Comparison of ENCODE assay signal across 1 cellular context in the genomic region with DNA sequence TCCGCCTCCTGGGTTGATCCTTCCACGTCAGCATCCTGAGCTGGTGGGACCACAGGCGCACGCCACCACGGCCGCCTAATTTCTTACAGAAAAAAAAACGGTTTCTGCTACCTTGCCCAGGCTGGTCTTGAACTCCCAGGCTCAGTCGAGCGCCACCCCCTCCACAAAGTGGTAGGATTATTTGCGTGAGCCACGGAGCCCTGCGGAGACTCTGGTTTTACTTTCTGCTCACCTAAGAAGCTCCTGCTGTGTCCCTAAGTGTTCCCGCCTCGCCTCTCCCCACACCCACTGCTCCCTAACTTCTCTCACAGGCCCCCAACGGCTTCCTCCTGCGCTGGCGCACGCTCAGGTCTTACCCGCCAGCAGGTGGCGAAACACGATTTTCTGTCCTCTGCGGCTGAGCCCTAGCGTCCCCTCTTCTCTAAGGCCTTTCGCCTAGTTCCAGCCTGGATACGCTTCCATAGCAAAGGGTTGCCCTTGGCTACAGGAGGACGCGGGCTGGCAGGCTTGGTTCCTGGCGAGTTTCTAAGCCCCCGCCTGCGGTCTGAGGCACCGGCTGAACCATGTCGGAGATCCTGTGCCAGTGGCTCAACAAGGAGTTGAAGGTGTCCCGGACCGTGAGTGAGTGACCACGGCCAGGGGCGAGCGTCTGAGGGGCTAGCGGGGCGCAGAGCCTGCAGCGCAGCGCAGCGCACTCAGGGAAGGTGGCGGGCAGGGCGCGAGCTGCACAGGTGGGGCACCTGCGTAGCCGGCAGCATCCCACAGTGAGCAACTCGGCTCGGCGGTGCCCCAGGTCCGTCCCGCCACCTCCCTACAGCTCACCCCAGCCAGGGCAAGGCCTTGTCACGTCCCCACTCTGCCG.
A peak's percentile ranks its signal among the peaks of the same experiment; 100 is the strongest.
TF ChIP-seq lines count a peak whose summit lies in the region.

A gene with protein sequence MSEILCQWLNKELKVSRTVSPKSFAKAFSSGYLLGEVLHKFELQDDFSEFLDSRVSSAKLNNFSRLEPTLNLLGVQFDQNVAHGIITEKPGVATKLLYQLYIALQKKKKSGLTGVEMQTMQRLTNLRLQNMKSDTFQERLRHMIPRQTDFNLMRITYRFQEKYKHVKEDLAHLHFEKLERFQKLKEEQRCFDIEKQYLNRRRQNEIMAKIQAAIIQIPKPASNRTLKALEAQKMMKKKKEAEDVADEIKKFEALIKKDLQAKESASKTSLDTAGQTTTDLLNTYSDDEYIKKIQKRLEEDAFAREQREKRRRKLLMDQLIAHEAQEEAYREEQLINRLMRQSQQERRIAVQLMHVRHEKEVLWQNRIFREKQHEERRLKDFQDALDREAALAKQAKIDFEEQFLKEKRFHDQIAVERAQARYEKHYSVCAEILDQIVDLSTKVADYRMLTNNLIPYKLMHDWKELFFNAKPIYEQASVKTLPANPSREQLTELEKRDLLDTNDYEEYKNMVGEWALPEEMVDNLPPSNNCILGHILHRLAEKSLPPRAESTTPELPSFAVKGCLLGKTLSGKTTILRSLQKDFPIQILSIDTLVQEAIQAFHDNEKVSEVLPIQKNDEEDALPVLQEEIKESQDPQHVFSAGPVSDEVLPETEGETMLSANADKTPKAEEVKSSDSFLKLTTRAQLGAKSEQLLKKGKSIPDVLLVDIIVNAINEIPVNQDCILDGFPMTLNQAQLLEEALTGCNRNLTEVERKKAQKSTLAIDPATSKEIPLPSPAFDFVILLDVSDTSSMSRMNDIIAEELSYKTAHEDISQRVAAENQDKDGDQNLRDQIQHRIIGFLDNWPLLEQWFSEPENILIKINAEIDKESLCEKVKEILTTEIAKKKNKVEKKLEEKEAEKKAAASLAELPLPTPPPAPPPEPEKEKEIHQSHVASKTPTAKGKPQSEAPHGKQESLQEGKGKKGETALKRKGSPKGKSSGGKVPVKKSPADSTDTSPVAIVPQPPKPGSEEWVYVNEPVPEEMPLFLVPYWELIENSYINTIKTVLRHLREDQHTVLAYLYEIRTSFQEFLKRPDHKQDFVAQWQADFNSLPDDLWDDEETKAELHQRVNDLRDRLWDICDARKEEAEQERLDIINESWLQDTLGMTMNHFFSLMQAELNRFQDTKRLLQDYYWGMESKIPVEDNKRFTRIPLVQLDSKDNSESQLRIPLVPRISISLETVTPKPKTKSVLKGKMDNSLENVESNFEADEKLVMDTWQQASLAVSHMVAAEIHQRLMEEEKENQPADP (N-terminal part only) (plus strand): TSS at position 429 of the 862 bp plus-strand sequence. CDS start 135 bp downstream, at position 564.

TF ChIP-seq in SK-N-SH, 30 proteins besides CTCF, POLR2A, EP300 and RAD21 (continued from another document):
- TF ChIP-seq, protein P1, sequence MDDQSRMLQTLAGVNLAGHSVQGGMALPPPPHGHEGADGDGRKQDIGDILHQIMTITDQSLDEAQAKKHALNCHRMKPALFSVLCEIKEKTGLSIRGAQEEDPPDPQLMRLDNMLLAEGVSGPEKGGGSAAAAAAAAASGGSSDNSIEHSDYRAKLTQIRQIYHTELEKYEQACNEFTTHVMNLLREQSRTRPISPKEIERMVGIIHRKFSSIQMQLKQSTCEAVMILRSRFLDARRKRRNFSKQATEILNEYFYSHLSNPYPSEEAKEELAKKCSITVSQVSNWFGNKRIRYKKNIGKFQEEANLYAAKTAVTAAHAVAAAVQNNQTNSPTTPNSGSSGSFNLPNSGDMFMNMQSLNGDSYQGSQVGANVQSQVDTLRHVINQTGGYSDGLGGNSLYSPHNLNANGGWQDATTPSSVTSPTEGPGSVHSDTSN (IDR thresholded peaks at IDR 0.05), result no peak
- no peak for TF ChIP-seq RFX5 (IDR thresholded peaks at IDR 0.05; ENCODE audit: low read length)
- TF ChIP-seq CHD2 (IDR thresholded peaks at IDR 0.05; ENCODE audit: low read length, partially characterized antibody), result peak; percentile 72
- peak; percentile 56; the same call in 1 of the 2 replicates for TF ChIP-seq TAF1 (IDR thresholded peaks at IDR 0.05; ENCODE audit: borderline replicate concordance, low read depth, low read length)
